In the genomic region with DNA sequence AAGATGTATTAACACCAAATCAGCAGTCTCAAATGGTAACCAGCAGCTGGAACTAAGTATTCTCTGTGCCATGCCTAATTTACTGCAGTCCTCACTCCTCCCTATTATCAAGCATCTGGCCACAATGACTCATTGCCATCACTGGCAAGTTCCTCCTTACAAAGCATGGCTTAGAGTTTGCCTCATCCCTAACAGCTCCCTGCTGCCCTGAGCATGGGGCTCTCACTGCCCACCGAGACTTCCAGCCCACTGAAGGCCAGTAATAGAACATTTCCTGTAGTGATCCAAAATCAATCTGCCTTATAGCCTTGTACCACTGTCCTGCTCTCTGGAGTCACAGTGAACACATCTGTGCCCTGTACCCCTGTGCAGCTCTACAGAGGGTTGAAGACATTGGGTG, we compare ENCODE assay signal across 24 cellular contexts.
A peak's percentile ranks its signal among the peaks of the same experiment; 100 is the strongest.
DNase-seq lines count a peak whose midpoint lies in the region; ATAC-seq and TF ChIP-seq lines count a peak whose summit lies in the region.
"Had no signal": no experiment of that assay in that cellular context is flagged by ENCODE, and none has a peak within 500 bp of the region (broad histone marks: within the 10 kb centered on the region; RNA-seq: fewer than 3 reads in every experiment).

No MANE protein-coding gene starts in this region.

- DNase-seq in GM03348 (ENCODE audit: low spot score) = peak; percentile 73
- DNase-seq in NB4 (ENCODE audit: low read depth) = peak; percentile 7
- DNase-seq in cardiac fibroblast (ENCODE audit: low read depth in 2 of 2) = peak; percentile 41 to 44
- DNase-seq in kidney tubule cell (ENCODE audit: low spot score) = peak; percentile 47
- no peak for DNase-seq in SHP77 treated with DMSO at 0.1 percent for 48 hours (lab: John Stamatoyannopoulos, UW)
- DNase-seq: activated CD4-positive, alpha-beta T cell treated with anti-CD3 and anti-CD28 coated beads, Interleukin-2, amount 10 ng/mL, durations not matched to agents 7 days and 5 days; activated CD8-positive, alpha-beta memory T cell treated with anti-CD3 and anti-CD28 coated beads, Interleukin-2, amount 50 U/mL, for 48 hours; activated gamma-delta T cell; amygdala; BE2C; effector memory CD8-positive, alpha-beta T cell; foreskin melanocyte; GF-D8; GOT3; hypothalamus; NCI-H2171 treated with DMSO at 0.1 percent for 48 hours; nephron progenitor cell; SK-N-SH; T1000 had no signal

- no peak for TF ChIP-seq CTCF in NB4 (IDR thresholded peaks at IDR 0.05; ENCODE audit: low read depth, low read length)
- TF ChIP-seq CTCF in cardiac fibroblast (IDR thresholded peaks at IDR 0.05; ENCODE audit: low read depth, low read length) = no peak

- no peak for TF ChIP-seq POLR2A in NB4 (IDR thresholded peaks at IDR 0.05; ENCODE audit: extremely low read depth, insufficient read length)

- no peak for ATAC-seq in GM19328 (IDR thresholded peaks at IDR 0.05; ENCODE audit: unreplicated experiment)
- no peak for ATAC-seq in HG03280 (IDR thresholded peaks at IDR 0.05; ENCODE audit: unreplicated experiment)
- ATAC-seq in HG02763 (IDR thresholded peaks at IDR 0.05; ENCODE audit: unreplicated experiment) = no peak
- ATAC-seq: effector memory CD8-positive, alpha-beta T cell; Panc1 had no signal

- H3K4me3 ChIP-seq in NB4 (ENCODE audit: low read depth, low read length) = no peak overlapping the region
- H3K4me3 ChIP-seq in cardiac fibroblast (replicated peaks in 1 of 2; ENCODE audit: low read depth in 2 of 2, low read length in 2 of 2) = no peak overlapping the region
- H3K4me3 ChIP-seq: suprapubic skin had no signal
